In genomic region chrX:105701310-105702052, GRCh38 we compare ENCODE assay signal across 12 cellular contexts.
DNase-seq lines count a peak whose midpoint lies in the region; ATAC-seq, FAIRE-seq and TF ChIP-seq lines count a peak whose summit lies in the region.
"Had no signal": no experiment of that assay in that cellular context is flagged by ENCODE, and none has a peak within 500 bp of the region (broad histone marks: within the 10 kb centered on the region; RNA-seq: fewer than 3 reads in every experiment).

No MANE protein-coding gene starts in this region.

- no peaks in the 10 kb centered on the region for H3K9me3 ChIP-seq in Loucy (ENCODE audit: insufficient read depth, low read depth, low read length)
- H3K9me3 ChIP-seq in mesenchymal stem cell (ENCODE audit: control insufficient read depth, low read length): no peaks in the 10 kb centered on the region
- H3K9me3 ChIP-seq in small intestine (ENCODE audit: control insufficient read depth, low read depth): no peaks in the 10 kb centered on the region
- H3K9me3 ChIP-seq in body of pancreas: no peaks in the 10 kb centered on the region

- H2BK120ac ChIP-seq in mesenchymal stem cell (ENCODE audit: low read depth, low read length): no peak overlapping the region

- H2BK12ac ChIP-seq in mesenchymal stem cell (ENCODE audit: low read length in 2 of 2): no peak overlapping the region

- H3K36me3 ChIP-seq in Loucy (ENCODE audit: insufficient read depth, low read length) (no peaks in the 10 kb centered on the region), mesenchymal stem cell (ENCODE audit: control insufficient read depth in 1 of 2, insufficient read depth in 2 of 2, low read depth in 1 of 2, low read length in 2 of 2) (no peaks in the 10 kb centered on the region), small intestine (ENCODE audit: control insufficient read depth in 2 of 2, insufficient read depth in 2 of 2, low read length in 2 of 2) (no peaks in the 10 kb centered on the region), body of pancreas (replicated peaks in 1 of 2; ENCODE audit: insufficient read depth in 1 of 2, low read depth in 2 of 2) (no peaks in the 10 kb centered on the region)

- H3K9ac ChIP-seq in Loucy (ENCODE audit: low read depth, low read length, poor library complexity, severe bottlenecking) (no peak overlapping the region), mesenchymal stem cell (ENCODE audit: low read length) (no peak overlapping the region)

- TF ChIP-seq POLR2A in body of pancreas (IDR thresholded peaks at IDR 0.05) (no peak), erythroblast (IDR thresholded peaks at IDR 0.05; ENCODE audit: low read length) (no peak)

- H3K18ac ChIP-seq in mesenchymal stem cell (ENCODE audit: low read depth in 1 of 2, low read length in 2 of 2): peak overlapping the region in 1 of 2 experiments; percentile 24

- H3K4me1 ChIP-seq in Loucy (ENCODE audit: insufficient read depth, low read length, poor library complexity, severe bottlenecking) (no peaks in the 10 kb centered on the region), mesenchymal stem cell (ENCODE audit: control insufficient read depth, insufficient read depth, low read depth, low read length) (no peaks in the 10 kb centered on the region), small intestine (ENCODE audit: control insufficient read depth in 2 of 2, insufficient read depth in 1 of 2, low read depth in 1 of 2, low read length in 1 of 2) (no peaks in the 10 kb centered on the region), body of pancreas (no peaks in the 10 kb centered on the region)

- H2BK15ac ChIP-seq in mesenchymal stem cell (ENCODE audit: low read depth, poor library complexity, severe bottlenecking): no peak overlapping the region

- TF ChIP-seq CTCF in C4-2B (conservative IDR thresholded peaks at IDR 0.05) (peak; percentile 31), Loucy (conservative IDR thresholded peaks at IDR 0.05; ENCODE audit: low read length) (peak; percentile 23; the same call in 1 of the 2 replicates), choroid plexus epithelial cell (conservative IDR thresholded peaks at IDR 0.05; ENCODE audit: low read depth, low read length) (peak; percentile 31), body of pancreas (IDR thresholded peaks at IDR 0.05) (no peak)

- H3K79me1 ChIP-seq in mesenchymal stem cell (replicated peaks; ENCODE audit: low read length, poor library complexity, severe bottlenecking): no peaks in the 10 kb centered on the region

- ATAC-seq in HG02852 (IDR thresholded peaks at IDR 0.05; ENCODE audit: unreplicated experiment): no peak
- no peak for ATAC-seq in body of pancreas
- ATAC-seq: activated CD8-positive, alpha-beta T cell treated with anti-CD3 and anti-CD28 coated beads for 36 hours had no signal

- H3K4me3 ChIP-seq in Loucy (ENCODE audit: low read length, poor library complexity, severe bottlenecking) (no peak overlapping the region), choroid plexus epithelial cell (ENCODE audit: low read depth, low read length) (no peak overlapping the region), mesenchymal stem cell (ENCODE audit: insufficient read depth in 1 of 2, low read depth in 1 of 2, low read length in 2 of 2) (no peak overlapping the region), small intestine (ENCODE audit: low read depth in 1 of 2, low read length in 2 of 2) (no peak overlapping the region), body of pancreas (no peak overlapping the region)

- no peak overlapping the region for H4K91ac ChIP-seq in mesenchymal stem cell (ENCODE audit: low read length)

- H3F3A ChIP-seq in Loucy (ENCODE audit: low read depth): no peaks in the 10 kb centered on the region

- no peaks in the 10 kb centered on the region for H4K20me1 ChIP-seq in Loucy (ENCODE audit: insufficient read depth, low read length, poor library complexity, severe bottlenecking)

- H3K27ac ChIP-seq in C4-2B (no peak overlapping the region), mesenchymal stem cell (ENCODE audit: low read length, poor library complexity, severe bottlenecking) (no peak overlapping the region), small intestine (ENCODE audit: low read depth in 1 of 2, low read length in 1 of 2) (no peak overlapping the region), body of pancreas (no peak overlapping the region)

- H2AK5ac ChIP-seq in mesenchymal stem cell (ENCODE audit: low read length, severe bottlenecking): no peak overlapping the region

- no peaks in the 10 kb centered on the region for H3K79me2 ChIP-seq in Loucy (ENCODE audit: insufficient read depth, low read length)

- H3K4ac ChIP-seq in mesenchymal stem cell (ENCODE audit: low read depth in 1 of 2, low read length in 2 of 2): no peak overlapping the region

- H3K4me2 ChIP-seq in Loucy (ENCODE audit: low read depth, low read length, poor library complexity, severe bottlenecking) (no peak overlapping the region), mesenchymal stem cell (ENCODE audit: low read length, poor library complexity, severe bottlenecking) (no peak overlapping the region)

- DNase-seq in choroid plexus epithelial cell (ENCODE audit: low read depth) (peak; percentile 38), mesenchymal stem cell (peak; percentile 13), small intestine (no peak), body of pancreas (no peak), erythroblast (lab: John Stamatoyannopoulos, UW) (no peak)
- DNase-seq: activated CD8-positive, alpha-beta T cell treated with anti-CD3 and anti-CD28 coated beads for 36 hours; activated naive CD8-positive, alpha-beta T cell treated with anti-CD3 and anti-CD28 coated beads, Interleukin-2, amount 10 ng/mL, durations not matched to agents 7 days and 5 days; CD4-positive, CD25-positive, alpha-beta regulatory T cell; NCI-H446 treated with DMSO at 0.1 percent for 48 hours had no signal

- WGBS in mesenchymal stem cell: no CpG with 5 or more reads among the region's 3 CpGs
- WGBS in small intestine, 3 donors: 48 to 75% (median 57%) methylated on average over 3 of the region's 3 CpGs
- WGBS in body of pancreas, 2 donors: 41 to 56% methylated on average over 3 of the region's 3 CpGs

- no peak overlapping the region for H4K8ac ChIP-seq in mesenchymal stem cell (ENCODE audit: low read length)

- intact Hi-C loops in body of pancreas (cut with DNase I): no loop called here

- no peak overlapping the region for H3K14ac ChIP-seq in mesenchymal stem cell (ENCODE audit: low read length in 2 of 2)

- H3K9me2 ChIP-seq in Loucy (replicated peaks; ENCODE audit: low read depth, low read length): no peaks in the 10 kb centered on the region

- no peak for FAIRE-seq in small intestine (lab: Jason Lieb, UNC)

- H3K27me3 ChIP-seq in Loucy (ENCODE audit: insufficient read depth, low read length, poor library complexity, severe bottlenecking) (no peaks in the 10 kb centered on the region), mesenchymal stem cell (ENCODE audit: control insufficient read depth in 1 of 2, insufficient read depth in 1 of 2, low read length in 2 of 2) (no peaks in the 10 kb centered on the region), small intestine (ENCODE audit: control insufficient read depth in 2 of 2, insufficient read depth in 2 of 2, low read length in 2 of 2) (no peaks in the 10 kb centered on the region), body of pancreas (no peaks in the 10 kb centered on the region)

- H2BK5ac ChIP-seq in mesenchymal stem cell (ENCODE audit: low read depth, low read length, poor library complexity, severe bottlenecking): no peak overlapping the region

- H2AFZ ChIP-seq in Loucy (ENCODE audit: low read length) (no peak overlapping the region), mesenchymal stem cell (ENCODE audit: low read depth, low read length) (no peak overlapping the region)

- no peak overlapping the region for H3K23ac ChIP-seq in mesenchymal stem cell (ENCODE audit: low read length in 2 of 2)

Comparison
In these comparisons a context has a peak if more than half of its experiments do, and no peak if none do; other contexts are left out.
1. CTCF ChIP-seq: peak in C4-2B (single experiment), Loucy (single experiment) and choroid plexus epithelial cell (single experiment); none in body of pancreas (0 of 7).
2. DNase-seq: peak in choroid plexus epithelial cell (single experiment) and mesenchymal stem cell (single experiment); none in small intestine (single experiment), body of pancreas (0 of 4) and erythroblast (0 of 2).